ENCODE assay signal across 1 cellular context in genomic region chr2:174248998-174249592, GRCh38.
TF ChIP-seq lines count a peak whose summit lies in the region.

No MANE protein-coding gene starts in this region.

TF ChIP-seq in HepG2, 621 proteins besides CTCF, POLR2A, EP300 and RAD21 (continued from another document and continues in another):
- TF ChIP-seq RNF219 (CRISPR knock-in tag; IDR thresholded peaks at IDR 0.05) (peak; percentile 15; the same call in 1 of the 2 replicates), TOE1 (CRISPR knock-in tag; IDR thresholded peaks at IDR 0.05) (0 out of 2 replicates have a peak, but pooled peaks have one; percentile 78), ZNF251 (CRISPR knock-in tag; IDR thresholded peaks at IDR 0.05) (no peak), ZNF572 (CRISPR knock-in tag; IDR thresholded peaks at IDR 0.05) (0 out of 2 replicates have a peak, but pooled peaks have one; percentile 11), FOXJ3 (CRISPR knock-in tag; IDR thresholded peaks at IDR 0.05; ENCODE audit: borderline replicate concordance) (no peak), ATF1 (CRISPR knock-in tag; IDR thresholded peaks at IDR 0.05) (no peak), NFYB (CRISPR knock-in tag; IDR thresholded peaks at IDR 0.05) (no peak), SP140L (CRISPR knock-in tag; IDR thresholded peaks at IDR 0.05; ENCODE audit: borderline replicate concordance) (0 out of 2 replicates have a peak, but pooled peaks have one; percentile 26), ZNF234 (CRISPR knock-in tag; conservative IDR thresholded peaks at IDR 0.05) (0 out of 2 replicates have a peak, but pooled peaks have one; percentile 8), TEF (CRISPR knock-in tag; IDR thresholded peaks at IDR 0.05) (no peak), DNMT3B (CRISPR knock-in tag; conservative IDR thresholded peaks at IDR 0.05) (0 out of 2 replicates have a peak, but pooled peaks have one; percentile 26), PRDM4 (CRISPR knock-in tag; IDR thresholded peaks at IDR 0.05; ENCODE audit: borderline replicate concordance) (0 out of 2 replicates have a peak, but pooled peaks have one; percentile 1), ZNF124 (CRISPR knock-in tag; IDR thresholded peaks at IDR 0.05) (peak; percentile 8; the same call in 1 of the 2 replicates), ZNF552 (CRISPR knock-in tag; IDR thresholded peaks at IDR 0.05; ENCODE audit: borderline replicate concordance) (peak; percentile 6; the same call in 1 of the 2 replicates), FOXO4 (CRISPR knock-in tag; conservative IDR thresholded peaks at IDR 0.05) (0 out of 2 replicates have a peak, but pooled peaks have one; percentile 90), ZNF335 (CRISPR knock-in tag; IDR thresholded peaks at IDR 0.05) (0 out of 2 replicates have a peak, but pooled peaks have one; percentile 6), ZSCAN12 (CRISPR knock-in tag; IDR thresholded peaks at IDR 0.05) (0 out of 2 replicates have a peak, but pooled peaks have one; percentile 10), CSRNP1 (CRISPR knock-in tag; IDR thresholded peaks at IDR 0.05) (0 out of 2 replicates have a peak, but pooled peaks have one; percentile 5), KLF16 (CRISPR knock-in tag; IDR thresholded peaks at IDR 0.05) (no peak), RNF2 (conservative IDR thresholded peaks at IDR 0.05; ENCODE audit: low read depth) (0 out of 2 replicates have a peak, but pooled peaks have one; percentile 22), ZNF607 (CRISPR knock-in tag; IDR thresholded peaks at IDR 0.05; ENCODE audit: borderline replicate concordance) (peak; percentile 40; the same call in 1 of the 2 replicates), ZNF773 (CRISPR knock-in tag; IDR thresholded peaks at IDR 0.05; ENCODE audit: borderline replicate concordance) (no peak), ZNF670 (CRISPR knock-in tag; IDR thresholded peaks at IDR 0.05; ENCODE audit: borderline replicate concordance) (0 out of 2 replicates have a peak, but pooled peaks have one; percentile 8), NAIF1 (CRISPR knock-in tag; IDR thresholded peaks at IDR 0.05; ENCODE audit: borderline replicate concordance) (peak; percentile 45; the same call in 1 of the 2 replicates), NFIC (IDR thresholded peaks at IDR 0.05; ENCODE audit: low read length) (0 out of 2 replicates have a peak, but pooled peaks have one; percentile 17), ZNF331 (CRISPR knock-in tag; IDR thresholded peaks at IDR 0.05) (no peak), CCAR2 (optimal IDR thresholded peaks at IDR 0.05; ENCODE audit: low read depth, low read length) (peak; percentile 18), GLI4 (CRISPR knock-in tag; IDR thresholded peaks at IDR 0.05; ENCODE audit: borderline replicate concordance) (no peak), ARID2 (CRISPR knock-in tag; IDR thresholded peaks at IDR 0.05; ENCODE audit: borderline replicate concordance) (peak; percentile 68; the same call in 1 of the 2 replicates), SOX6 (IDR thresholded peaks at IDR 0.05) (no peak), SOX6 (CRISPR knock-in tag; IDR thresholded peaks at IDR 0.05) (0 out of 2 replicates have a peak, but pooled peaks have one; percentile 10), ZNF580 (CRISPR knock-in tag; IDR thresholded peaks at IDR 0.05; ENCODE audit: borderline replicate concordance, low read depth) (0 out of 2 replicates have a peak, but pooled peaks have one; percentile 2), NFKB2 (CRISPR knock-in tag; IDR thresholded peaks at IDR 0.05; ENCODE audit: borderline replicate concordance) (no peak)
- TF ChIP-seq, protein P1, sequence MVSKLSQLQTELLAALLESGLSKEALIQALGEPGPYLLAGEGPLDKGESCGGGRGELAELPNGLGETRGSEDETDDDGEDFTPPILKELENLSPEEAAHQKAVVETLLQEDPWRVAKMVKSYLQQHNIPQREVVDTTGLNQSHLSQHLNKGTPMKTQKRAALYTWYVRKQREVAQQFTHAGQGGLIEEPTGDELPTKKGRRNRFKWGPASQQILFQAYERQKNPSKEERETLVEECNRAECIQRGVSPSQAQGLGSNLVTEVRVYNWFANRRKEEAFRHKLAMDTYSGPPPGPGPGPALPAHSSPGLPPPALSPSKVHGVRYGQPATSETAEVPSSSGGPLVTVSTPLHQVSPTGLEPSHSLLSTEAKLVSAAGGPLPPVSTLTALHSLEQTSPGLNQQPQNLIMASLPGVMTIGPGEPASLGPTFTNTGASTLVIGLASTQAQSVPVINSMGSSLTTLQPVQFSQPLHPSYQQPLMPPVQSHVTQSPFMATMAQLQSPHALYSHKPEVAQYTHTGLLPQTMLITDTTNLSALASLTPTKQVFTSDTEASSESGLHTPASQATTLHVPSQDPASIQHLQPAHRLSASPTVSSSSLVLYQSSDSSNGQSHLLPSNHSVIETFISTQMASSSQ (IDR thresholded peaks at IDR 0.05; ENCODE audit: low read depth), result peak; percentile 40; the same call in 1 of the 2 replicates
- TF ChIP-seq, protein P1 (CRISPR knock-in tag; IDR thresholded peaks at IDR 0.05; ENCODE audit: borderline replicate concordance), result no peak
- TF ChIP-seq, protein P2, sequence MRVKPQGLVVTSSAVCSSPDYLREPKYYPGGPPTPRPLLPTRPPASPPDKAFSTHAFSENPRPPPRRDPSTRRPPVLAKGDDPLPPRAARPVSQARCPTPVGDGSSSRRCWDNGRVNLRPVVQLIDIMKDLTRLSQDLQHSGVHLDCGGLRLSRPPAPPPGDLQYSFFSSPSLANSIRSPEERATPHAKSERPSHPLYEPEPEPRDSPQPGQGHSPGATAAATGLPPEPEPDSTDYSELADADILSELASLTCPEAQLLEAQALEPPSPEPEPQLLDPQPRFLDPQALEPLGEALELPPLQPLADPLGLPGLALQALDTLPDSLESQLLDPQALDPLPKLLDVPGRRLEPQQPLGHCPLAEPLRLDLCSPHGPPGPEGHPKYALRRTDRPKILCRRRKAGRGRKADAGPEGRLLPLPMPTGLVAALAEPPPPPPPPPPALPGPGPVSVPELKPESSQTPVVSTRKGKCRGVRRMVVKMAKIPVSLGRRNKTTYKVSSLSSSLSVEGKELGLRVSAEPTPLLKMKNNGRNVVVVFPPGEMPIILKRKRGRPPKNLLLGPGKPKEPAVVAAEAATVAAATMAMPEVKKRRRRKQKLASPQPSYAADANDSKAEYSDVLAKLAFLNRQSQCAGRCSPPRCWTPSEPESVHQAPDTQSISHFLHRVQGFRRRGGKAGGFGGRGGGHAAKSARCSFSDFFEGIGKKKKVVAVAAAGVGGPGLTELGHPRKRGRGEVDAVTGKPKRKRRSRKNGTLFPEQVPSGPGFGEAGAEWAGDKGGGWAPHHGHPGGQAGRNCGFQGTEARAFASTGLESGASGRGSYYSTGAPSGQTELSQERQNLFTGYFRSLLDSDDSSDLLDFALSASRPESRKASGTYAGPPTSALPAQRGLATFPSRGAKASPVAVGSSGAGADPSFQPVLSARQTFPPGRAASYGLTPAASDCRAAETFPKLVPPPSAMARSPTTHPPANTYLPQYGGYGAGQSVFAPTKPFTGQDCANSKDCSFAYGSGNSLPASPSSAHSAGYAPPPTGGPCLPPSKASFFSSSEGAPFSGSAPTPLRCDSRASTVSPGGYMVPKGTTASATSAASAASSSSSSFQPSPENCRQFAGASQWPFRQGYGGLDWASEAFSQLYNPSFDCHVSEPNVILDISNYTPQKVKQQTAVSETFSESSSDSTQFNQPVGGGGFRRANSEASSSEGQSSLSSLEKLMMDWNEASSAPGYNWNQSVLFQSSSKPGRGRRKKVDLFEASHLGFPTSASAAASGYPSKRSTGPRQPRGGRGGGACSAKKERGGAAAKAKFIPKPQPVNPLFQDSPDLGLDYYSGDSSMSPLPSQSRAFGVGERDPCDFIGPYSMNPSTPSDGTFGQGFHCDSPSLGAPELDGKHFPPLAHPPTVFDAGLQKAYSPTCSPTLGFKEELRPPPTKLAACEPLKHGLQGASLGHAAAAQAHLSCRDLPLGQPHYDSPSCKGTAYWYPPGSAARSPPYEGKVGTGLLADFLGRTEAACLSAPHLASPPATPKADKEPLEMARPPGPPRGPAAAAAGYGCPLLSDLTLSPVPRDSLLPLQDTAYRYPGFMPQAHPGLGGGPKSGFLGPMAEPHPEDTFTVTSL (CRISPR knock-in tag; IDR thresholded peaks at IDR 0.05; ENCODE audit: borderline replicate concordance), result 0 out of 2 replicates have a peak, but pooled peaks have one; percentile 24
